1 cellular context compared by ENCODE assay signal in the genomic region with DNA sequence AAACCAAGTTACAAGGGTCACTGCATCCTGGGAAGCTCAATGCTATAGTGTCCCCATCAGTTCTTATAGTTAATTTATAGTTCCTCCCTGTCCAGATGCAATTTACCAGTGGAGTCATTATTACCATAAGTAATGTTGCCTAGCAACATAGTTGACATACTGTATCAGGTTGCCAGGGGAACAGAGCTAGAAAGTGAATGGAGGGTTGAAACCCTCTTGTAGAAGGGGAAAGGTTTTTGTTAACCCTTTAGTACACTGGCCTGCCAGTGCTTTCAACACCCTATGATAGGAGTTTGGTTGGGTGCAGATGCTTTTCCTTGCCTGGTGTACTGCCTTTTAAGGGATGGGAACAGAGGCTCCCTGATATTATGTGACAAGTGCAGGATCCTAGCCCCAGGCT.
TF ChIP-seq lines count a peak whose summit lies in the region.

No MANE protein-coding gene starts in this region.

TF ChIP-seq in K562, 482 proteins besides CTCF, POLR2A, EP300 and RAD21:
- TF ChIP-seq STAT5A (IDR thresholded peaks at IDR 0.05; ENCODE audit: borderline replicate concordance, low read length) (no peak), MCM5 (IDR thresholded peaks at IDR 0.05; ENCODE audit: low read depth) (no peak), MXI1 (IDR thresholded peaks at IDR 0.05; ENCODE audit: low read depth, low read length) (peak; percentile 65; the same call in 1 of the 2 replicates), ZNF311 (CRISPR knock-in tag; IDR thresholded peaks at IDR 0.05) (no peak), RFX1 (IDR thresholded peaks at IDR 0.05) (peak; percentile 90), NELFE (IDR thresholded peaks at IDR 0.05; ENCODE audit: insufficient read depth, insufficient read length) (no peak), ZBTB34 (CRISPR knock-in tag; IDR thresholded peaks at IDR 0.05) (no peak), FOXJ3 (CRISPR knock-in tag; IDR thresholded peaks at IDR 0.05) (0 out of 2 replicates have a peak, but pooled peaks have one; percentile 10), TBL1XR1 (IDR thresholded peaks at IDR 0.05; ENCODE audit: low read length in 2 of 2) (no peak), ZNF668 (CRISPR knock-in tag; IDR thresholded peaks at IDR 0.05) (no peak), AFF4 (CRISPR knock-in tag; IDR thresholded peaks at IDR 0.05) (no peak), FOXJ2 (tag; IDR thresholded peaks at IDR 0.05) (peak; percentile 65; the same call in 1 of the 2 replicates), THRA (IDR thresholded peaks at IDR 0.05) (no peak)
- TF ChIP-seq, protein P1, sequence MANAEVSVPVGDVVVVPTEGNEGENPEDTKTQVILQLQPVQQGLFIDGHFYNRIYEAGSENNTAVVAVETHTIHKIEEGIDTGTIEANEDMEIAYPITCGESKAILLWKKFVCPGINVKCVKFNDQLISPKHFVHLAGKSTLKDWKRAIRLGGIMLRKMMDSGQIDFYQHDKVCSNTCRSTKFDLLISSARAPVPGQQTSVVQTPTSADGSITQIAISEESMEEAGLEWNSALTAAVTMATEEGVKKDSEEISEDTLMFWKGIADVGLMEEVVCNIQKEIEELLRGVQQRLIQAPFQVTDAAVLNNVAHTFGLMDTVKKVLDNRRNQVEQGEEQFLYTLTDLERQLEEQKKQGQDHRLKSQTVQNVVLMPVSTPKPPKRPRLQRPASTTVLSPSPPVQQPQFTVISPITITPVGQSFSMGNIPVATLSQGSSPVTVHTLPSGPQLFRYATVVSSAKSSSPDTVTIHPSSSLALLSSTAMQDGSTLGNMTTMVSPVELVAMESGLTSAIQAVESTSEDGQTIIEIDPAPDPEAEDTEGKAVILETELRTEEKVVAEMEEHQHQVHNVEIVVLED (CRISPR knock-in tag; IDR thresholded peaks at IDR 0.05): no peak
- TF ChIP-seq, protein P2, sequence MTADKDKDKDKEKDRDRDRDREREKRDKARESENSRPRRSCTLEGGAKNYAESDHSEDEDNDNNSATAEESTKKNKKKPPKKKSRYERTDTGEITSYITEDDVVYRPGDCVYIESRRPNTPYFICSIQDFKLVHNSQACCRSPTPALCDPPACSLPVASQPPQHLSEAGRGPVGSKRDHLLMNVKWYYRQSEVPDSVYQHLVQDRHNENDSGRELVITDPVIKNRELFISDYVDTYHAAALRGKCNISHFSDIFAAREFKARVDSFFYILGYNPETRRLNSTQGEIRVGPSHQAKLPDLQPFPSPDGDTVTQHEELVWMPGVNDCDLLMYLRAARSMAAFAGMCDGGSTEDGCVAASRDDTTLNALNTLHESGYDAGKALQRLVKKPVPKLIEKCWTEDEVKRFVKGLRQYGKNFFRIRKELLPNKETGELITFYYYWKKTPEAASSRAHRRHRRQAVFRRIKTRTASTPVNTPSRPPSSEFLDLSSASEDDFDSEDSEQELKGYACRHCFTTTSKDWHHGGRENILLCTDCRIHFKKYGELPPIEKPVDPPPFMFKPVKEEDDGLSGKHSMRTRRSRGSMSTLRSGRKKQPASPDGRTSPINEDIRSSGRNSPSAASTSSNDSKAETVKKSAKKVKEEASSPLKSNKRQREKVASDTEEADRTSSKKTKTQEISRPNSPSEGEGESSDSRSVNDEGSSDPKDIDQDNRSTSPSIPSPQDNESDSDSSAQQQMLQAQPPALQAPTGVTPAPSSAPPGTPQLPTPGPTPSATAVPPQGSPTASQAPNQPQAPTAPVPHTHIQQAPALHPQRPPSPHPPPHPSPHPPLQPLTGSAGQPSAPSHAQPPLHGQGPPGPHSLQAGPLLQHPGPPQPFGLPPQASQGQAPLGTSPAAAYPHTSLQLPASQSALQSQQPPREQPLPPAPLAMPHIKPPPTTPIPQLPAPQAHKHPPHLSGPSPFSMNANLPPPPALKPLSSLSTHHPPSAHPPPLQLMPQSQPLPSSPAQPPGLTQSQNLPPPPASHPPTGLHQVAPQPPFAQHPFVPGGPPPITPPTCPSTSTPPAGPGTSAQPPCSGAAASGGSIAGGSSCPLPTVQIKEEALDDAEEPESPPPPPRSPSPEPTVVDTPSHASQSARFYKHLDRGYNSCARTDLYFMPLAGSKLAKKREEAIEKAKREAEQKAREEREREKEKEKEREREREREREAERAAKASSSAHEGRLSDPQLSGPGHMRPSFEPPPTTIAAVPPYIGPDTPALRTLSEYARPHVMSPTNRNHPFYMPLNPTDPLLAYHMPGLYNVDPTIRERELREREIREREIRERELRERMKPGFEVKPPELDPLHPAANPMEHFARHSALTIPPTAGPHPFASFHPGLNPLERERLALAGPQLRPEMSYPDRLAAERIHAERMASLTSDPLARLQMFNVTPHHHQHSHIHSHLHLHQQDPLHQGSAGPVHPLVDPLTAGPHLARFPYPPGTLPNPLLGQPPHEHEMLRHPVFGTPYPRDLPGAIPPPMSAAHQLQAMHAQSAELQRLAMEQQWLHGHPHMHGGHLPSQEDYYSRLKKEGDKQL (CRISPR knock-in tag; IDR thresholded peaks at IDR 0.05; ENCODE audit: borderline replicate concordance): no peak
TF ChIP-seq in K562: peak in this region for 4.
